Comparison of ENCODE assay signal across 31 cellular contexts in genomic region chr14:86714153-86714552, GRCh38.
"Had no signal": no experiment of that assay in that cellular context is flagged by ENCODE, and none has a peak within 500 bp of the region (broad histone marks: within the 10 kb centered on the region; RNA-seq: fewer than 3 reads in every experiment).

No MANE protein-coding gene starts in this region.

- H3K9me3 ChIP-seq: MG63, SJCRH30 had no signal

- H3K36me3 Mint-ChIP-seq: T-cell had no signal

- H3K4me3 ChIP-seq: MG63, PC-9, SJCRH30, SK-N-MC had no signal

- H3K4me1 ChIP-seq: SJCRH30 had no signal

- H3K4me1 Mint-ChIP-seq: T-cell had no signal

- H3K4me3 Mint-ChIP-seq: T-cell had no signal

- H3K27ac ChIP-seq: PC-9, RWPE1, SJCRH30, SK-N-MC had no signal

- H3K27ac Mint-ChIP-seq: T-cell had no signal

- H3K27me3 Mint-ChIP-seq: T-cell had no signal

- ATAC-seq: Panc1, Right ventricle myocardium inferior, SK-N-SH treated with all-trans-retinoic acid at 6 μM for 48 hours, T-cell had no signal

- DNase-seq: Kasumi-1, KBM-7, MG63, MV-4-11, NCI-H1092, NCI-H1105, NCI-H1417 treated with DMSO at 0.1 percent for 48 hours, NCI-H1436 treated with DMSO at 0.1 percent for 48 hours, NCI-H1694 treated with DMSO at 0.1 percent for 48 hours, NCI-H187 treated with DMSO at 0.1 percent for 48 hours, NCI-H2029, NCI-H2081, NCI-H2171 treated with DMSO at 0.1 percent for 48 hours, NCI-H2227 treated with DMSO at 0.1 percent for 48 hours, NCI-H345, NCI-H446, NCI-H510A treated with DMSO at 0.1 percent for 48 hours, NCI-H524 treated with DMSO at 0.1 percent for 48 hours, NCI-H526 treated with DMSO at 0.1 percent for 48 hours, NCI-H748 treated with DMSO at 0.1 percent for 48 hours, NCI-H82, PC-9, SHP77, SIG-M5, SJCRH30, T-cell had no signal

- H3K4me2 ChIP-seq: PC-9 had no signal

- H2AFZ ChIP-seq: PC-9 had no signal

- H3K27me3 ChIP-seq: MG63, SJCRH30 had no signal

- H3K36me3 ChIP-seq: MG63, SJCRH30 had no signal
